ENCODE assay signal across 18 cellular contexts in the genomic region with DNA sequence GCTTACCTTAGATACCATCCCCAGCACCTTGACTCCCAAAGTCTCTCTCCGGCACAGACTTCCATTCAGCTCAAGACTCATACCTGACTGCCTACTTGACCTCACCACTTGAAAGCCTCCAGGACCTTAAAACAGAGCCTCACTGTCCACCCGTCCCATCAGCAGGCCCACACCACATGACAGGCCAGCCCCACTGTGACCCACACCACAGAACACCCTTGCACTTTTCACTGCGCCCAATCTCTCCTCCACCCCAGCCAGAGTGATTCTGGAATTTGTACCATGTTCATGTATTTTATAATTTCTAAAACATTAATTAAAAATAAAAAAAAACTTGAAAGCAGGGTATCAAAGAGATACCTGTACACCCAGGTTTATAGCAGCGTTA. TPM values are rescaled to one million over a fixed set of nuclear protein-coding genes. Genes with fewer than 3 reads are reported as not detected.
A peak's percentile ranks its signal among the peaks of the same experiment; 100 is the strongest.
DNase-seq lines count a peak whose midpoint lies in the region; ATAC-seq, FAIRE-seq and TF ChIP-seq lines count a peak whose summit lies in the region.
"Had no signal": no experiment of that assay in that cellular context is flagged by ENCODE, and none has a peak within 500 bp of the region (broad histone marks: within the 10 kb centered on the region; RNA-seq: fewer than 3 reads in every experiment).

No MANE protein-coding gene starts in this region.

- H3K9me3 Mint-ChIP-seq in GM23338 (no peaks in the 10 kb centered on the region), astrocyte (ENCODE audit: unreplicated experiment) (no peaks in the 10 kb centered on the region), neural progenitor cell (no peaks in the 10 kb centered on the region)

- H4K20me1 ChIP-seq in GM23338 (replicated peaks; ENCODE audit: insufficient read depth) (no peaks in the 10 kb centered on the region), astrocyte (ENCODE audit: insufficient read depth, low read length) (no peaks in the 10 kb centered on the region), neural progenitor cell (ENCODE audit: low read depth) (no peaks in the 10 kb centered on the region)

- no peak for ATAC-seq in GM23338
- no peak for ATAC-seq in GM21381 (IDR thresholded peaks at IDR 0.05; ENCODE audit: unreplicated experiment)
- ATAC-seq: Right ventricle myocardium inferior had no signal

- H3K27me3 Mint-ChIP-seq in GM23338 (ENCODE audit: insufficient read depth, low read depth, poor library complexity) (peaks cover 24% of the 10 kb centered on the region), astrocyte (ENCODE audit: low read depth, unreplicated experiment) (no peaks in the 10 kb centered on the region), neural progenitor cell (ENCODE audit: insufficient read depth, low read depth) (peaks cover 24% of the 10 kb centered on the region)

- H3K4me2 ChIP-seq in GM23338 (no peak overlapping the region), astrocyte (ENCODE audit: low read length) (no peak overlapping the region), neural progenitor cell (no peak overlapping the region)

- H3K27ac ChIP-seq in GM23338 (ENCODE audit: low read depth) (no peak overlapping the region), astrocyte (ENCODE audit: low read depth, low read length) (no peak overlapping the region), neural progenitor cell (no peak overlapping the region)
- H3K27ac ChIP-seq: C4-2B had no signal

- H3K4me1 Mint-ChIP-seq in GM23338 (peaks cover 37% of the 10 kb centered on the region), astrocyte (ENCODE audit: low read depth, unreplicated experiment) (peaks cover 22% of the 10 kb centered on the region), neural progenitor cell (peaks cover 45% of the 10 kb centered on the region)

- H3K9me2 ChIP-seq in GM23338 (ENCODE audit: insufficient read depth) = no peaks in the 10 kb centered on the region

- no peaks in the 10 kb centered on the region; the same call in 2 of the 3 replicates for H3K36me3 Mint-ChIP-seq in GM23338 (ENCODE audit: low read depth)
- H3K36me3 Mint-ChIP-seq in astrocyte (ENCODE audit: low read depth, unreplicated experiment) = no peaks in the 10 kb centered on the region
- no peaks in the 10 kb centered on the region for H3K36me3 Mint-ChIP-seq in neural progenitor cell

- no peak overlapping the region for H3K9ac ChIP-seq in astrocyte (ENCODE audit: low read length)
- no peak overlapping the region for H3K9ac ChIP-seq in neural progenitor cell

- 0 out of 2 replicates have a peak, but pooled peaks cover 7% of the 10 kb centered on the region for H3F3A ChIP-seq in GM23338 (replicated peaks; ENCODE audit: low read depth)
- H3F3A ChIP-seq in neural progenitor cell (ENCODE audit: low read depth) = peaks cover 14% of the 10 kb centered on the region

- H3K9me3 ChIP-seq in astrocyte (ENCODE audit: insufficient read depth, low read depth, low read length) (no peaks in the 10 kb centered on the region), neural progenitor cell (ENCODE audit: low read depth) (no peaks in the 10 kb centered on the region)

- no peaks in the 10 kb centered on the region for H3K36me3 ChIP-seq in GM23338 (ENCODE audit: insufficient read depth)
- H3K36me3 ChIP-seq in astrocyte (ENCODE audit: insufficient read depth, low read length) = no peaks in the 10 kb centered on the region
- no peaks in the 10 kb centered on the region for H3K36me3 ChIP-seq in neural progenitor cell

- FAIRE-seq in astrocyte (lab: Jason Lieb, UNC) = no peak
- FAIRE-seq: D721Med, GM19239 had no signal

- H2AFZ ChIP-seq in GM23338 = 0 out of 2 replicates have a peak overlapping the region, but pooled peaks have one; percentile 78
- no peak overlapping the region for H2AFZ ChIP-seq in astrocyte (ENCODE audit: low read depth, low read length)
- peak overlapping the region; percentile 40 for H2AFZ ChIP-seq in neural progenitor cell (replicated peaks)

- H3K79me2 ChIP-seq in GM23338 (replicated peaks; ENCODE audit: insufficient read depth) = no peaks in the 10 kb centered on the region
- H3K79me2 ChIP-seq in astrocyte (ENCODE audit: insufficient read depth, low read length) = no peaks in the 10 kb centered on the region
- no peaks in the 10 kb centered on the region for H3K79me2 ChIP-seq in neural progenitor cell (ENCODE audit: low read depth)

- no peak overlapping the region for H3K4me3 ChIP-seq in GM23338
- H3K4me3 ChIP-seq in astrocyte (ENCODE audit: insufficient read depth, low read depth, low read length) = no peak overlapping the region
- no peak overlapping the region for H3K4me3 ChIP-seq in neural progenitor cell

- H3K27me3 ChIP-seq in GM23338 (ENCODE audit: insufficient read depth) (no peaks in the 10 kb centered on the region), astrocyte (ENCODE audit: insufficient read depth, low read length) (no peaks in the 10 kb centered on the region), neural progenitor cell (peaks cover 26% of the 10 kb centered on the region)

- TF ChIP-seq CTCF in GM23338 (conservative IDR thresholded peaks at IDR 0.05; ENCODE audit: low read depth in 2 of 2) (no peak), astrocyte (IDR thresholded peaks at IDR 0.05; ENCODE audit: insufficient read depth, low read depth, low read length) (no peak), neural progenitor cell (IDR thresholded peaks at IDR 0.05) (no peak)

- H3K4me3 Mint-ChIP-seq in GM23338 (no peak overlapping the region; the same call in 2 of the 3 replicates), astrocyte (ENCODE audit: unreplicated experiment) (peak overlapping the region; percentile 60), neural progenitor cell (no peak overlapping the region)

- peaks cover 23% of the 10 kb centered on the region for H3K4me1 ChIP-seq in GM23338 (ENCODE audit: insufficient read depth)
- peaks cover 43% of the 10 kb centered on the region for H3K4me1 ChIP-seq in astrocyte (ENCODE audit: insufficient read depth, low read length)
- peaks cover 6% of the 10 kb centered on the region for H3K4me1 ChIP-seq in neural progenitor cell

- H3K27ac Mint-ChIP-seq in GM23338 (no peak overlapping the region; the same call in 1 of the 2 replicates), astrocyte (ENCODE audit: unreplicated experiment) (no peak overlapping the region), neural progenitor cell (no peak overlapping the region)

- DNase-seq in GM23338 (ENCODE audit: low spot score) (no peak), astrocyte (ENCODE audit: low read depth) (no peak), neural progenitor cell (ENCODE audit: low spot score) (no peak), NCI-H446 treated with DMSO at 0.1 percent for 48 hours (lab: John Stamatoyannopoulos, UW) (no peak), dedifferentiated amniotic fluid mesenchymal stem cell (ENCODE audit: extremely low spot score) (no peak), SIG-M5 treated with dmso at 0.1 percent for 504 hours (lab: John Stamatoyannopoulos, UW; ENCODE audit: unreplicated experiment) (no peak)
- DNase-seq: DMS53, GDM1, Karpas-422, NCI-H1694, NCI-H2081, NCI-H2171, NCI-H526 had no signal

TF ChIP-seq in GM23338, 12 proteins besides CTCF, POLR2A, EP300 and RAD21 (continues in another document):
- TF ChIP-seq STAT1 (IDR thresholded peaks at IDR 0.05; ENCODE audit: unreplicated experiment) (no peak), ZNF114 (CRISPR knock-in tag; IDR thresholded peaks at IDR 0.05) (no peak), POLR2AphosphoS5 (IDR thresholded peaks at IDR 0.05; ENCODE audit: low read depth) (no peak), JUNB (IDR thresholded peaks at IDR 0.05; ENCODE audit: unreplicated experiment) (no peak)
- TF ChIP-seq, protein P1, sequence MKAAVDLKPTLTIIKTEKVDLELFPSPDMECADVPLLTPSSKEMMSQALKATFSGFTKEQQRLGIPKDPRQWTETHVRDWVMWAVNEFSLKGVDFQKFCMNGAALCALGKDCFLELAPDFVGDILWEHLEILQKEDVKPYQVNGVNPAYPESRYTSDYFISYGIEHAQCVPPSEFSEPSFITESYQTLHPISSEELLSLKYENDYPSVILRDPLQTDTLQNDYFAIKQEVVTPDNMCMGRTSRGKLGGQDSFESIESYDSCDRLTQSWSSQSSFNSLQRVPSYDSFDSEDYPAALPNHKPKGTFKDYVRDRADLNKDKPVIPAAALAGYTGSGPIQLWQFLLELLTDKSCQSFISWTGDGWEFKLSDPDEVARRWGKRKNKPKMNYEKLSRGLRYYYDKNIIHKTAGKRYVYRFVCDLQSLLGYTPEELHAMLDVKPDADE (IDR thresholded peaks at IDR 0.05) = no peak

RNA-seq across cellular contexts. Expression of a gene that starts 28.0 kb away (rescaled TPM):
- total RNA-seq in GM23338 (2014; rRNA removed; shearing (Covaris generic)) = 21.3 and 174 TPM in 2 replicates
- 15.7 and 18.0 TPM in 2 replicates for polyA plus RNA-seq in GM23338 (2016; fragmentation: Nextera tagmentation; extraction: Ambion mirVana)
- total RNA-seq in astrocyte (0.72 and 2.5 TPM in 2 replicates), neural progenitor cell (ENCODE audit: low replicate concordance) (0.86 and 1.7 TPM in 2 replicates)

RNA-seq across cellular contexts. Expression of a gene that starts 59.4 kb away (rescaled TPM):
- 36.7 and 43.4 TPM in 2 replicates for total RNA-seq in GM23338 (2014; rRNA removed; shearing (Covaris generic))
- 24.3 and 28.5 TPM in 2 replicates for polyA plus RNA-seq in GM23338 (2016; fragmentation: Nextera tagmentation; extraction: Ambion mirVana)
- total RNA-seq in astrocyte (118 and 128 TPM in 2 replicates), neural progenitor cell (ENCODE audit: low replicate concordance) (21.8 and 24.7 TPM in 2 replicates)
